1 cellular context compared by ENCODE assay signal in genomic region chr3:173006006-173006405, GRCh38.
TF ChIP-seq lines count a peak whose summit lies in the region.

No MANE protein-coding gene starts in this region.

TF ChIP-seq in A549, 52 proteins besides CTCF, POLR2A, EP300 and RAD21 (continued from another document):
- TF ChIP-seq HMGXB4 (CRISPR knock-in tag; IDR thresholded peaks at IDR 0.05; ENCODE audit: borderline replicate concordance): no peak
